ENCODE assay signal across 2 cellular contexts in the genomic region with DNA sequence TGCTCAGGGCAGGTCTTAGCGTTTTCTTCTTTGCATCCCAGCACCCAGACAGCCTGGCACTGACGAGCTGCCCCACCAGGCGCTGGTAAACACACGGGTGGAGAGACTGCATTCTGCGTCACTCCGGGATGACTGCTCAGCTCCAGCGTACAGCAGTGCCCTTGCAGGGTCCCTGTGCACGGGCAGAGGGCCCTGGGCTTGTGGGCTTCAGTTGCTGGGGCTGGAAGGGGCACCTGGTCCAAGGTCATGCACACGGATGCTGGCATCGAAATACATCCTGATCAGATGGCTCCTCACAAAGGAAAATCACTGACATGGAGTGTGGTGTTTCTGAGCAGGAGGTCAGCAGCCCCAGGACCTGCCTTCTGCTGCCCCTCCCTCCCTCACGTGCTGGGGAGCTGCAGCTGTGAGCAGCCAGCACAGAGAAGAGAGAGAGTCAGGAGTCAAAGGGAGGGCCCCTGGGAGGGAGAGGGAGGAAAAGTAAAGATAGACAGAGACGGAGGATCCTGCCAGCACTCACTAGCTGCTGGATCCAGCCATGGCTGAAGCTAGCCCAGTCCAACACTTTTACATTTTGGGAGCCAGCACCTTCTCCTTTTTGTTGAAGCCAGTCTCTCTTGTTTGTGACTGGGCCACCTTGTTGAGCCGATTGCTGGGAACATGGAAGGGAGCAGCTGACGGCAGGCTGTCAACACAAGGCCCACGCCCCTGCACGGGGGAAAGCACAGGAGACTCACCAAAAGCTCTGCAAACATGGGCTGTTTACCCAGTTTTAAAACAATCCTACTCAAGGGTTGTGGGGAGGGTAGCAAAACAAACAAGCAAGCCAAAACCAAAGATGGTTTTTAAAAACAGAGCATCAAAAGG.
TF ChIP-seq lines count a peak whose summit lies in the region.

No MANE protein-coding gene starts in this region.

TF ChIP-seq in HepG2, 621 proteins besides CTCF, POLR2A, EP300 and RAD21:
- no peak for TF ChIP-seq ELF3 (CRISPR knock-in tag; IDR thresholded peaks at IDR 0.05)
- TF ChIP-seq, protein P1, sequence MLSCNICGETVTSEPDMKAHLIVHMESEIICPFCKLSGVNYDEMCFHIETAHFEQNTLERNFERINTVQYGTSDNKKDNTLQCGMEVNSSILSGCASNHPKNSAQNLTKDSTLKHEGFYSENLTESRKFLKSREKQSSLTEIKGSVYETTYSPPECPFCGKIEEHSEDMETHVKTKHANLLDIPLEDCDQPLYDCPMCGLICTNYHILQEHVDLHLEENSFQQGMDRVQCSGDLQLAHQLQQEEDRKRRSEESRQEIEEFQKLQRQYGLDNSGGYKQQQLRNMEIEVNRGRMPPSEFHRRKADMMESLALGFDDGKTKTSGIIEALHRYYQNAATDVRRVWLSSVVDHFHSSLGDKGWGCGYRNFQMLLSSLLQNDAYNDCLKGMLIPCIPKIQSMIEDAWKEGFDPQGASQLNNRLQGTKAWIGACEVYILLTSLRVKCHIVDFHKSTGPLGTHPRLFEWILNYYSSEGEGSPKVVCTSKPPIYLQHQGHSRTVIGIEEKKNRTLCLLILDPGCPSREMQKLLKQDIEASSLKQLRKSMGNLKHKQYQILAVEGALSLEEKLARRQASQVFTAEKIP (CRISPR knock-in tag; IDR thresholded peaks at IDR 0.05; ENCODE audit: borderline replicate concordance), result no peak
- TF ChIP-seq, protein P2, sequence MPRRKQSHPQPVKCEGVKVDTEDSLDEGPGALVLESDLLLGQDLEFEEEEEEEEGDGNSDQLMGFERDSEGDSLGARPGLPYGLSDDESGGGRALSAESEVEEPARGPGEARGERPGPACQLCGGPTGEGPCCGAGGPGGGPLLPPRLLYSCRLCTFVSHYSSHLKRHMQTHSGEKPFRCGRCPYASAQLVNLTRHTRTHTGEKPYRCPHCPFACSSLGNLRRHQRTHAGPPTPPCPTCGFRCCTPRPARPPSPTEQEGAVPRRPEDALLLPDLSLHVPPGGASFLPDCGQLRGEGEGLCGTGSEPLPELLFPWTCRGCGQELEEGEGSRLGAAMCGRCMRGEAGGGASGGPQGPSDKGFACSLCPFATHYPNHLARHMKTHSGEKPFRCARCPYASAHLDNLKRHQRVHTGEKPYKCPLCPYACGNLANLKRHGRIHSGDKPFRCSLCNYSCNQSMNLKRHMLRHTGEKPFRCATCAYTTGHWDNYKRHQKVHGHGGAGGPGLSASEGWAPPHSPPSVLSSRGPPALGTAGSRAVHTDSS (CRISPR knock-in tag; conservative IDR thresholded peaks at IDR 0.05), result no peak
- no peak for TF ChIP-seq PAWR (CRISPR knock-in tag; IDR thresholded peaks at IDR 0.05; ENCODE audit: borderline replicate concordance)
- TF ChIP-seq, protein P3, sequence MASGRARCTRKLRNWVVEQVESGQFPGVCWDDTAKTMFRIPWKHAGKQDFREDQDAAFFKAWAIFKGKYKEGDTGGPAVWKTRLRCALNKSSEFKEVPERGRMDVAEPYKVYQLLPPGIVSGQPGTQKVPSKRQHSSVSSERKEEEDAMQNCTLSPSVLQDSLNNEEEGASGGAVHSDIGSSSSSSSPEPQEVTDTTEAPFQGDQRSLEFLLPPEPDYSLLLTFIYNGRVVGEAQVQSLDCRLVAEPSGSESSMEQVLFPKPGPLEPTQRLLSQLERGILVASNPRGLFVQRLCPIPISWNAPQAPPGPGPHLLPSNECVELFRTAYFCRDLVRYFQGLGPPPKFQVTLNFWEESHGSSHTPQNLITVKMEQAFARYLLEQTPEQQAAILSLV (CRISPR knock-in tag; IDR thresholded peaks at IDR 0.05; ENCODE audit: borderline replicate concordance), result no peak
- TF ChIP-seq, protein P4, sequence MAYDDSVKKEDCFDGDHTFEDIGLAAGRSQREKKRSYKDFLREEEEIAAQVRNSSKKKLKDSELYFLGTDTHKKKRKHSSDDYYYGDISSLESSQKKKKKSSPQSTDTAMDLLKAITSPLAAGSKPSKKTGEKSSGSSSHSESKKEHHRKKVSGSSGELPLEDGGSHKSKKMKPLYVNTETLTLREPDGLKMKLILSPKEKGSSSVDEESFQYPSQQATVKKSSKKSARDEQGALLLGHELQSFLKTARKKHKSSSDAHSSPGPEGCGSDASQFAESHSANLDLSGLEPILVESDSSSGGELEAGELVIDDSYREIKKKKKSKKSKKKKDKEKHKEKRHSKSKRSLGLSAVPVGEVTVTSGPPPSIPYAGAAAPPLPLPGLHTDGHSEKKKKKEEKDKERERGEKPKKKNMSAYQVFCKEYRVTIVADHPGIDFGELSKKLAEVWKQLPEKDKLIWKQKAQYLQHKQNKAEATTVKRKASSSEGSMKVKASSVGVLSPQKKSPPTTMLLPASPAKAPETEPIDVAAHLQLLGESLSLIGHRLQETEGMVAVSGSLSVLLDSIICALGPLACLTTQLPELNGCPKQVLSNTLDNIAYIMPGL (CRISPR knock-in tag; IDR thresholded peaks at IDR 0.05; ENCODE audit: borderline replicate concordance in 1 of 2, low read depth in 1 of 2), result no peak
- no peak for TF ChIP-seq ZNF432 (CRISPR knock-in tag; IDR thresholded peaks at IDR 0.05; ENCODE audit: borderline replicate concordance)

TF ChIP-seq in K562, 482 proteins besides CTCF, POLR2A, EP300 and RAD21:
- TF ChIP-seq, protein P5, sequence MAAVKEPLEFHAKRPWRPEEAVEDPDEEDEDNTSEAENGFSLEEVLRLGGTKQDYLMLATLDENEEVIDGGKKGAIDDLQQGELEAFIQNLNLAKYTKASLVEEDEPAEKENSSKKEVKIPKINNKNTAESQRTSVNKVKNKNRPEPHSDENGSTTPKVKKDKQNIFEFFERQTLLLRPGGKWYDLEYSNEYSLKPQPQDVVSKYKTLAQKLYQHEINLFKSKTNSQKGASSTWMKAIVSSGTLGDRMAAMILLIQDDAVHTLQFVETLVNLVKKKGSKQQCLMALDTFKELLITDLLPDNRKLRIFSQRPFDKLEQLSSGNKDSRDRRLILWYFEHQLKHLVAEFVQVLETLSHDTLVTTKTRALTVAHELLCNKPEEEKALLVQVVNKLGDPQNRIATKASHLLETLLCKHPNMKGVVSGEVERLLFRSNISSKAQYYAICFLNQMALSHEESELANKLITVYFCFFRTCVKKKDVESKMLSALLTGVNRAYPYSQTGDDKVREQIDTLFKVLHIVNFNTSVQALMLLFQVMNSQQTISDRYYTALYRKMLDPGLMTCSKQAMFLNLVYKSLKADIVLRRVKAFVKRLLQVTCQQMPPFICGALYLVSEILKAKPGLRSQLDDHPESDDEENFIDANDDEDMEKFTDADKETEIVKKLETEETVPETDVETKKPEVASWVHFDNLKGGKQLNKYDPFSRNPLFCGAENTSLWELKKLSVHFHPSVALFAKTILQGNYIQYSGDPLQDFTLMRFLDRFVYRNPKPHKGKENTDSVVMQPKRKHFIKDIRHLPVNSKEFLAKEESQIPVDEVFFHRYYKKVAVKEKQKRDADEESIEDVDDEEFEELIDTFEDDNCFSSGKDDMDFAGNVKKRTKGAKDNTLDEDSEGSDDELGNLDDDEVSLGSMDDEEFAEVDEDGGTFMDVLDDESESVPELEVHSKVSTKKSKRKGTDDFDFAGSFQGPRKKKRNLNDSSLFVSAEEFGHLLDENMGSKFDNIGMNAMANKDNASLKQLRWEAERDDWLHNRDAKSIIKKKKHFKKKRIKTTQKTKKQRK (IDR thresholded peaks at IDR 0.05; ENCODE audit: borderline replicate concordance, low read depth, low read length), result no peak
- TF ChIP-seq NR3C1 (CRISPR knock-in tag; IDR thresholded peaks at IDR 0.05) (no peak), BHLHE40 (IDR thresholded peaks at IDR 0.05; ENCODE audit: low read length) (peak; percentile 61)
